8 cellular contexts compared by ENCODE assay signal in genomic region chr15:58988011-58988785, GRCh38. TPM values are rescaled to one million over a fixed set of nuclear protein-coding genes. Genes with fewer than 3 reads are reported as not detected.
DNase-seq lines count a peak whose midpoint lies in the region; ATAC-seq and TF ChIP-seq lines count a peak whose summit lies in the region.

No MANE protein-coding gene starts in this region.

- ATAC-seq in GM18499 (IDR thresholded peaks at IDR 0.05; ENCODE audit: insufficient read depth, unreplicated experiment): peak; percentile 21

- H3K27ac ChIP-seq in VCaP: peak overlapping the region; percentile 77

- H3K36me3 Mint-ChIP-seq in HFFc6 (ENCODE audit: low read depth): peaks cover 13% of the 10 kb centered on the region; the same call in 1 of the 2 replicates

- peaks cover 32% of the 10 kb centered on the region for H3K4me1 Mint-ChIP-seq in HFFc6 (ENCODE audit: low read depth)

- peak overlapping the region; percentile 97 to 98 for H3K4me3 ChIP-seq in cardiac fibroblast (replicated peaks in 1 of 2; ENCODE audit: low read depth in 2 of 2, low read length in 2 of 2)

- DNase-seq in HFFc6 (no peak), NAMALWA (ENCODE audit: low spot score) (peak; percentile 72), cardiac fibroblast (ENCODE audit: low read depth in 2 of 2) (peak; percentile 45 to 51), iris pigment epithelial cell (ENCODE audit: low read depth) (peak; percentile 47), GM19240 (ENCODE audit: insufficient read length, low spot score) (no peak)
- DNase-seq in stimulated activated CD4-positive, alpha-beta T cell treated with anti-CD3 and anti-CD28 coated beads, Interleukin-12 subunit alpha, Interleukin-12 subunit beta, amount 100 ng/mL, for 48 hours (ENCODE audit: low read depth in 2 of 3, low spot score in 1 of 3): peak; percentile 20 to 58 (median 43)

- peak overlapping the region; percentile 90 for H3K27ac Mint-ChIP-seq in HFFc6

- TF ChIP-seq CTCF in HFFc6 (IDR thresholded peaks at IDR 0.05): no peak
- TF ChIP-seq CTCF in VCaP (conservative IDR thresholded peaks at IDR 0.05): no peak
- TF ChIP-seq CTCF in cardiac fibroblast (IDR thresholded peaks at IDR 0.05; ENCODE audit: low read depth, low read length): no peak

- H3K27me3 Mint-ChIP-seq in HFFc6 (ENCODE audit: insufficient read depth): no peaks in the 10 kb centered on the region; the same call in 1 of the 2 replicates

- H3K9me3 Mint-ChIP-seq in HFFc6: no peaks in the 10 kb centered on the region

- peak overlapping the region; percentile 94 for H3K4me3 Mint-ChIP-seq in HFFc6

RNA-seq across cellular contexts. Expression of gene RNF111, which starts 0.7 kb away (rescaled TPM):
- total RNA-seq in HFFc6 (2021; fragmentation: NEBNext Ultra II Directional; extraction: Animal tissue kit (Norgen Biotek cat#: 25700)): 10 to 100 TPM; 29.1 to 32.7 (median 32.4) TPM

RNA-seq across cellular contexts. Expression of gene SLTM, which starts 54.7 kb away (rescaled TPM):
- 10 to 100 TPM; 38.1 to 49.4 (median 45.3) TPM for total RNA-seq in HFFc6 (2021; fragmentation: NEBNext Ultra II Directional; extraction: Animal tissue kit (Norgen Biotek cat#: 25700))

Comparison
In these comparisons a context has a peak if more than half of its experiments do, and no peak if none do; other contexts are left out.
1. DNase-seq: peak in NAMALWA (single experiment), cardiac fibroblast (2 of 2), iris pigment epithelial cell (single experiment) and stimulated activated CD4-positive, alpha-beta T cell treated with anti-CD3 and anti-CD28 coated beads, Interleukin-12 subunit alpha, Interleukin-12 subunit beta, amount 100 ng/mL, for 48 hours (3 of 3); none in HFFc6 (single experiment) and GM19240 (single experiment).